ENCODE assay signal across 16 cellular contexts in genomic region chr2:69494126-69494525, GRCh38.
"Had no signal": no experiment of that assay in that cellular context is flagged by ENCODE, and none has a peak within 500 bp of the region (broad histone marks: within the 10 kb centered on the region; RNA-seq: fewer than 3 reads in every experiment).

No MANE protein-coding gene starts in this region.

- H3K27me3 ChIP-seq: gastroesophageal sphincter, stomach, uterus had no signal

- H3K4me3 ChIP-seq: gastroesophageal sphincter, stomach, thoracic aorta, uterus had no signal

- H3K27me3 Mint-ChIP-seq: dendritic cell treated with granulocyte-macrophage colony-stimulating factor and Interleukin-4, amounts not matched to agents 40 ng/mL and 50 ng/mL, for 4 days; effector memory CD8-positive, alpha-beta T cell had no signal

- H3K4me1 ChIP-seq: parathyroid adenoma, uterus had no signal

- H3K27ac ChIP-seq: gastroesophageal sphincter, parathyroid adenoma, stomach, thoracic aorta, uterus had no signal

- H3K36me3 ChIP-seq: uterus had no signal

- H3K9me3 Mint-ChIP-seq: dendritic cell treated with granulocyte-macrophage colony-stimulating factor and Interleukin-4, amounts not matched to agents 40 ng/mL and 50 ng/mL, for 4 days; effector memory CD8-positive, alpha-beta T cell had no signal

- H3K9me3 ChIP-seq: gastroesophageal sphincter, stomach, thoracic aorta, uterus had no signal

- ATAC-seq: effector memory CD8-positive, alpha-beta T cell; gastroesophageal sphincter had no signal

- H3K4me3 Mint-ChIP-seq: dendritic cell treated with granulocyte-macrophage colony-stimulating factor and Interleukin-4, amounts not matched to agents 40 ng/mL and 50 ng/mL, for 4 days; effector memory CD8-positive, alpha-beta T cell had no signal

- DNase-seq: activated effector memory CD4-positive, alpha-beta T cell treated with Interleukin-2 at 50 U/mL for 16 hours; activated T-cell treated with anti-CD3 and anti-CD28 coated beads for 4 hours; central memory CD4-positive, alpha-beta T cell; effector memory CD8-positive, alpha-beta T cell; left ventricle myocardium superior; mesendoderm; stimulated activated CD4-positive, alpha-beta T cell treated with anti-CD3 and anti-CD28 coated beads, Interleukin-4, amount 100 ng/mL, for 1 hour; stimulated activated CD8-positive, alpha-beta memory T cell treated with anti-CD3 and anti-CD28 coated beads, Interleukin-4, amount 100 ng/mL, for 48 hours; stomach; SW 1271; T1000; uterus had no signal

- H3K27ac Mint-ChIP-seq: dendritic cell treated with granulocyte-macrophage colony-stimulating factor and Interleukin-4, amounts not matched to agents 40 ng/mL and 50 ng/mL, for 4 days had no signal
